10 cellular contexts compared by ENCODE assay signal in genomic region chr3:189304465-189305341, GRCh38.
DNase-seq lines count a peak whose midpoint lies in the region; ATAC-seq, FAIRE-seq and TF ChIP-seq lines count a peak whose summit lies in the region.
"Had no signal": no experiment of that assay in that cellular context is flagged by ENCODE, and none has a peak within 500 bp of the region (broad histone marks: within the 10 kb centered on the region; RNA-seq: fewer than 3 reads in every experiment).

No MANE protein-coding gene starts in this region.

- FAIRE-seq in bronchial epithelial cell (lab: Jason Lieb, UNC): no peak
- FAIRE-seq: A204.1 had no signal

- no peak for ATAC-seq in HG02840 (IDR thresholded peaks at IDR 0.05; ENCODE audit: low FRiP score, unreplicated experiment)

- peak; percentile 58 for DNase-seq in DMS 273 (lab: John Stamatoyannopoulos, UW; ENCODE audit: unreplicated experiment)
- DNase-seq in DMS 273 treated with DMSO at 0.1 percent for 48 hours (lab: John Stamatoyannopoulos, UW): no peak
- DNase-seq in NCI-H446 treated with DMSO at 0.1 percent for 48 hours (lab: John Stamatoyannopoulos, UW): peak; percentile 64
- peak; percentile 84 for DNase-seq in bronchial epithelial cell (ENCODE audit: low read depth)
- peak; percentile 62 for DNase-seq in renal cortical epithelial cell (ENCODE audit: low read depth)
- no peak for DNase-seq in NOMO-1 (lab: John Stamatoyannopoulos, UW; ENCODE audit: unreplicated experiment in 2 of 2)
- no peak for DNase-seq in DMS114 treated with DMSO at 0.1 percent for 48 hours (lab: John Stamatoyannopoulos, UW; ENCODE audit: unreplicated experiment)
- DNase-seq: heart left ventricle had no signal

- H3K4me3 ChIP-seq in bronchial epithelial cell (ENCODE audit: low read depth, low read length): no peak overlapping the region
- H3K4me3 ChIP-seq: heart left ventricle had no signal

- no peak for TF ChIP-seq CTCF in bronchial epithelial cell (IDR thresholded peaks at IDR 0.05; ENCODE audit: insufficient read depth, low read length, severe bottlenecking)

- H3K36me3 ChIP-seq in bronchial epithelial cell (ENCODE audit: control insufficient read depth, insufficient read depth, low read length): no peaks in the 10 kb centered on the region
- H3K36me3 ChIP-seq: heart left ventricle had no signal

- H3K27me3 ChIP-seq in bronchial epithelial cell (ENCODE audit: control insufficient read depth, insufficient read depth, low read length): no peaks in the 10 kb centered on the region
- H3K27me3 ChIP-seq: heart left ventricle had no signal

Comparison
In these comparisons a context has a peak if more than half of its experiments do, and no peak if none do; other contexts are left out.
1. DNase-seq: peak in DMS 273 (single experiment), NCI-H446 treated with DMSO at 0.1 percent for 48 hours (single experiment), bronchial epithelial cell (single experiment) and renal cortical epithelial cell (single experiment); none in DMS 273 treated with DMSO at 0.1 percent for 48 hours (single experiment), NOMO-1 (0 of 2) and DMS114 treated with DMSO at 0.1 percent for 48 hours (single experiment).